Comparison of ENCODE assay signal across 8 cellular contexts in the genomic region with DNA sequence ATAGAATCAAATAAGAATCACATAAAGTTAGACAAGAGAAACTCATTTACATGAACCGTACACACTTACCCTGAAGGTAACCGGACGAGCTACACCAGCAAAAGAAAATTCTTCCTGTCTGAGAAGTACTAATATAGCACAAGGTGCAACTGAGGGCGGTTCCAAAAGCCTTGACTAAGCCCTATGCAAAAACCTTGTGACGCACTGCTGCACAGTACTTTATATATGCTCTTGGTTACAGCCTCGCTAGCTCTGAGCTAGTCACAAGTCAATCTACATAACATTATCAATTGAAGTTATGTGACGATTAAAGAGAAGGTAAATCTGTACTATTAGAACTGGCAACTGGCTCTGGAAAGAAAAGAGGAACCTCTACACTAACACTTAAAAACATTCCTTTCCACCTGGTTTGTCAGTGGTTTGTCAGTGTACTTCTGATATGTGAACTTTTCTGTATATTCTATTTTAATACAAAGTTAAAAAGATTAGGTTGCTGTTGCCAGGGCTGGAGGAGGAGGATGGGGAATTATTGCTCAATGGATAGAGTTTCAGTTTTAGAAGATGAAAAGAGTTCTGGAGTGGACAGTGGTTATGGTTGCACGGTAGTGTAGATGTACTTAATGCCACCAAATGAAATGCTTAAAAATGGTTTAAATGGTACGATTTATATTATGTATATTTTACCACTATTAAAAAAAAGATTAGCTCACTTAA. TPM values are rescaled to one million over a fixed set of nuclear protein-coding genes. Genes with fewer than 3 reads are reported as not detected.
DNase-seq lines count a peak whose midpoint lies in the region; ATAC-seq and TF ChIP-seq lines count a peak whose summit lies in the region.

No MANE protein-coding gene starts in this region.

- H3K36me3 Mint-ChIP-seq in activated T-cell treated with anti-CD3 and anti-CD28 coated beads, Interleukin-2, amount 50 U/mL, for 72 hours (ENCODE audit: insufficient read depth in 2 of 2): no peaks in the 10 kb centered on the region
- H3K36me3 Mint-ChIP-seq in osteocyte (ENCODE audit: unreplicated experiment): no peaks in the 10 kb centered on the region

- H3K4me3 ChIP-seq in HEK293 (ENCODE audit: low read depth, low read length) (peak overlapping the region; percentile 2; the same call in 1 of the 2 replicates), right atrium auricular region (peak overlapping the region; percentile 1 to 46)

- H3K27me3 ChIP-seq in right atrium auricular region: no peaks in the 10 kb centered on the region

- no peaks in the 10 kb centered on the region for H3K9me3 Mint-ChIP-seq in activated T-cell treated with anti-CD3 and anti-CD28 coated beads, Interleukin-2, amount 50 U/mL, for 72 hours
- no peaks in the 10 kb centered on the region for H3K9me3 Mint-ChIP-seq in osteocyte (ENCODE audit: unreplicated experiment)

- in situ Hi-C loops in GM13976 (cut with MboI; ENCODE audit: low sequenced_read_pairs, unreplicated experiment): no loop called here

- no peaks in the 10 kb centered on the region for H3K36me3 ChIP-seq in HEK293 (ENCODE audit: control insufficient read depth in 2 of 2, insufficient read depth in 1 of 2, low read length in 2 of 2)
- no peaks in the 10 kb centered on the region for H3K36me3 ChIP-seq in right atrium auricular region

- peak overlapping the region; percentile 72 to 95 for H3K4me3 Mint-ChIP-seq in activated T-cell treated with anti-CD3 and anti-CD28 coated beads, Interleukin-2, amount 50 U/mL, for 72 hours
- no peak overlapping the region for H3K4me3 Mint-ChIP-seq in osteocyte (ENCODE audit: unreplicated experiment)

- H3K9me3 ChIP-seq in HEK293 (ENCODE audit: control insufficient read depth, insufficient read depth, low read depth, low read length) (no peaks in the 10 kb centered on the region), right atrium auricular region (no peaks in the 10 kb centered on the region)

- H3K27me3 Mint-ChIP-seq in activated T-cell treated with anti-CD3 and anti-CD28 coated beads, Interleukin-2, amount 50 U/mL, for 72 hours (ENCODE audit: low read depth): no peaks in the 10 kb centered on the region
- no peaks in the 10 kb centered on the region for H3K27me3 Mint-ChIP-seq in osteocyte (ENCODE audit: unreplicated experiment)

- TF ChIP-seq CTCF in GM13976 (IDR thresholded peaks at IDR 0.05; ENCODE audit: borderline replicate concordance, control extremely low read depth, extremely low read depth, insufficient read depth, missing control alignments): no peak
- no peak for TF ChIP-seq CTCF in HEK293 (tag by site-specific recombination; IDR thresholded peaks at IDR 0.05)
- TF ChIP-seq CTCF in right atrium auricular region (IDR thresholded peaks at IDR 0.05): no peak
- TF ChIP-seq CTCF in osteocyte (IDR thresholded peaks at IDR 0.05): no peak

- CTCF ChIA-PET in HEK293 (lab: Yijun Ruan, JAX): interaction anchor here (0.6 to 1.7 kb wide), 5 partner anchors 12 to 195 kb away, joined by 3 to 5 read pairs (median 3); no protein-coding TSS in a partner anchor

- peak overlapping the region; percentile 93 for H3K27ac Mint-ChIP-seq in activated T-cell treated with anti-CD3 and anti-CD28 coated beads, Interleukin-2, amount 50 U/mL, for 72 hours
- no peak overlapping the region for H3K27ac Mint-ChIP-seq in osteocyte (ENCODE audit: unreplicated experiment)

- H3K4me1 ChIP-seq in HEK293 (ENCODE audit: control insufficient read depth, insufficient read depth, low read length) (peaks cover 47% of the 10 kb centered on the region), right atrium auricular region (peaks cover 0 to 51% of the 10 kb centered on the region in 2 donors)

- ATAC-seq in activated T-cell treated with anti-CD3 and anti-CD28 coated beads, Interleukin-2, amount 50 U/mL, for 72 hours (replicated peaks in 1 of 2): peak; percentile 99

- H3K27ac ChIP-seq in HEK293 (ENCODE audit: extremely low read depth, low read depth, low read length) (no peak overlapping the region), right atrium auricular region (peak overlapping the region; percentile 62 to 66)

- H3K4me1 Mint-ChIP-seq in activated T-cell treated with anti-CD3 and anti-CD28 coated beads, Interleukin-2, amount 50 U/mL, for 72 hours (ENCODE audit: low read depth): peaks cover 71% of the 10 kb centered on the region
- H3K4me1 Mint-ChIP-seq in osteocyte (ENCODE audit: unreplicated experiment): peaks cover 47% of the 10 kb centered on the region

- POLR2A ChIA-PET in HEK293 (lab: Yijun Ruan, JAX): interaction anchor here (2.0 to 2.2 kb wide), 2 partner anchors 21 to 22 kb away, joined by 5 to 11 read pairs; partner anchors contain the start of gene NT5C3A

- DNase-seq in GM13976 (ENCODE audit: low spot score) (peak; percentile 70), NCI-H1048 (lab: John Stamatoyannopoulos, UW) (peak; percentile 26), right atrium auricular region (ENCODE audit: low spot score) (no peak), KG1 (lab: John Stamatoyannopoulos, UW) (no peak), osteocyte (ENCODE audit: extremely low spot score, unreplicated experiment) (no peak)
- DNase-seq in activated T-cell treated with anti-CD3 and anti-CD28 coated beads, Interleukin-2, amount 50 U/mL, for 72 hours: peak; percentile 65 to 70
- DNase-seq in stimulated activated CD4-positive, alpha-beta T cell treated with anti-CD3 and anti-CD28 coated beads, Interleukin-4, amount 100 ng/mL, for 1 hour: peak; percentile 29

TF ChIP-seq in HEK293, 187 proteins besides CTCF, POLR2A, EP300 and RAD21 (continues in another document):
- TF ChIP-seq ZNF521 (tag by site-specific recombination; IDR thresholded peaks at IDR 0.05) (no peak), REST (tag by site-specific recombination; IDR thresholded peaks at IDR 0.05) (peak; percentile 28; the same call in 1 of the 2 replicates), TRIM28 (IDR thresholded peaks at IDR 0.05; ENCODE audit: borderline replicate concordance, low read length) (peak; percentile 67; the same call in 1 of the 2 replicates), ZNF600 (tag by site-specific recombination; IDR thresholded peaks at IDR 0.05) (peak; percentile 73; the same call in 1 of the 2 replicates), ZNF157 (tag by site-specific recombination; IDR thresholded peaks at IDR 0.05) (no peak), KLF16 (tag by site-specific recombination; IDR thresholded peaks at IDR 0.05) (no peak), ZNF132 (tag by site-specific recombination; IDR thresholded peaks at IDR 0.05; ENCODE audit: borderline replicate concordance) (no peak), ZSCAN30 (tag by site-specific recombination; IDR thresholded peaks at IDR 0.05) (no peak), ZNF169 (tag by site-specific recombination; IDR thresholded peaks at IDR 0.05) (no peak), ZNF350 (tag by site-specific recombination; IDR thresholded peaks at IDR 0.05) (no peak), GLI4 (tag by site-specific recombination; IDR thresholded peaks at IDR 0.05) (no peak), ZBTB21 (tag by site-specific recombination; IDR thresholded peaks at IDR 0.05) (no peak)
- TF ChIP-seq, protein P1, sequence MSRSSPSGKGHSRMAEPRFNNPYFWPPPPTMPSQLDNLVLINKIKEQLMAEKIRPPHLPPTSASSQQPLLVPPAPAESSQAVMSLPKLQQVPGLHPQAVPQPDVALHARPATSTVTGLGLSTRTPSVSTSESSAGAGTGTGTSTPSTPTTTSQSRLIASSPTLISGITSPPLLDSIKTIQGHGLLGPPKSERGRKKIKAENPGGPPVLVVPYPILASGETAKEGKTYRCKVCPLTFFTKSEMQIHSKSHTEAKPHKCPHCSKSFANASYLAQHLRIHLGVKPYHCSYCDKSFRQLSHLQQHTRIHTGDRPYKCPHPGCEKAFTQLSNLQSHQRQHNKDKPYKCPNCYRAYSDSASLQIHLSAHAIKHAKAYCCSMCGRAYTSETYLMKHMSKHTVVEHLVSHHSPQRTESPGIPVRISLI (tag by site-specific recombination; IDR thresholded peaks at IDR 0.05): no peak

RNA-seq across cellular contexts. Expression of gene NT5C3A, which starts 21.6 kb away (rescaled TPM):
- 10 to 100 TPM; 45.7 to 51.0 TPM for total RNA-seq in activated T-cell treated with anti-CD3 and anti-CD28 coated beads, Interleukin-2, amount 50 U/mL, for 72 hours
- 10 to 100 TPM; 15.4 to 15.6 TPM for total RNA-seq in right atrium auricular region
- 18.7 and 20.4 TPM in 2 replicates for total RNA-seq in osteocyte

Comparison
In these comparisons a context has a peak if more than half of its experiments do, and no peak if none do; other contexts are left out.
1. DNase-seq: peak in GM13976 (single experiment), NCI-H1048 (single experiment), activated T-cell treated with anti-CD3 and anti-CD28 coated beads, Interleukin-2, amount 50 U/mL, for 72 hours (2 of 2) and stimulated activated CD4-positive, alpha-beta T cell treated with anti-CD3 and anti-CD28 coated beads, Interleukin-4, amount 100 ng/mL, for 1 hour (single experiment); none in right atrium auricular region (single experiment), KG1 (single experiment) and osteocyte (single experiment).